2 cellular contexts compared by ENCODE assay signal in the genomic region with DNA sequence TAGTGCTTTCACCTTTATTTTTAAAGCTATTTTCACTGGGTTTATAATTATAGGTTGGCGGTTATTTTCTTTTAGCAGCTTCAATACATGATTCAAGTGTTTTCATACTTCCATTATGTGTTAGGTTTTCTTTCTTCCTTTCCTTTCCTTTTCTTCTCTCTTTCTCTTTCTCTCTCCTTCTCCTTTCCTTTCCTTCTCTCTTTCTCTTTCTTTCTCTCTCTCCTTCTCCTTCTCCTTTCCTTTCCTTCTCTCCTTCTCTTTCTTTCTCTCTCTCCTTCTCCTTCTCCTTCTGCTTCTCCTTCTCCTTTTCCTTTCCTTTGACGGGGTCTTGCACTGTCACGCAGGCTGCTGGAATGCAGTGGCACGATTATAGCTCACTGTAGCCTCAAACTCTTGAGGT.
A peak's percentile ranks its signal among the peaks of the same experiment; 100 is the strongest.
TF ChIP-seq lines count a peak whose summit lies in the region.

No MANE protein-coding gene starts in this region.

TF ChIP-seq in HEK293, 187 proteins besides CTCF, POLR2A, EP300 and RAD21:
- TF ChIP-seq ZNF366 (tag by site-specific recombination; conservative IDR thresholded peaks at IDR 0.05) (peak; percentile 52; the same call in 1 of the 2 replicates), KLF16 (tag by site-specific recombination; IDR thresholded peaks at IDR 0.05) (no peak), PRDM1 (tag by site-specific recombination; IDR thresholded peaks at IDR 0.05) (peak; percentile 98)

TF ChIP-seq in K562, 482 proteins besides CTCF, POLR2A, EP300 and RAD21:
- TF ChIP-seq ZNF232 (CRISPR knock-in tag; IDR thresholded peaks at IDR 0.05), result no peak
- TF ChIP-seq, protein P1, sequence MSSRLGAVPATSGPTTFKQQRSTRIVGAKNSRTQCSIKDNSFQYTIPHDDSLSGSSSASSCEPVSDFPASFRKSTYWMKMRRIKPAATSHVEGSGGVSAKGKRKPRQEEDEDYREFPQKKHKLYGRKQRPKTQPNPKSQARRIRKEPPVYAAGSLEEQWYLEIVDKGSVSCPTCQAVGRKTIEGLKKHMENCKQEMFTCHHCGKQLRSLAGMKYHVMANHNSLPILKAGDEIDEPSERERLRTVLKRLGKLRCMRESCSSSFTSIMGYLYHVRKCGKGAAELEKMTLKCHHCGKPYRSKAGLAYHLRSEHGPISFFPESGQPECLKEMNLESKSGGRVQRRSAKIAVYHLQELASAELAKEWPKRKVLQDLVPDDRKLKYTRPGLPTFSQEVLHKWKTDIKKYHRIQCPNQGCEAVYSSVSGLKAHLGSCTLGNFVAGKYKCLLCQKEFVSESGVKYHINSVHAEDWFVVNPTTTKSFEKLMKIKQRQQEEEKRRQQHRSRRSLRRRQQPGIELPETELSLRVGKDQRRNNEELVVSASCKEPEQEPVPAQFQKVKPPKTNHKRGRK (tag; IDR thresholded peaks at IDR 0.05), result peak; percentile 50; the same call in 1 of the 2 replicates
- TF ChIP-seq, protein P2, sequence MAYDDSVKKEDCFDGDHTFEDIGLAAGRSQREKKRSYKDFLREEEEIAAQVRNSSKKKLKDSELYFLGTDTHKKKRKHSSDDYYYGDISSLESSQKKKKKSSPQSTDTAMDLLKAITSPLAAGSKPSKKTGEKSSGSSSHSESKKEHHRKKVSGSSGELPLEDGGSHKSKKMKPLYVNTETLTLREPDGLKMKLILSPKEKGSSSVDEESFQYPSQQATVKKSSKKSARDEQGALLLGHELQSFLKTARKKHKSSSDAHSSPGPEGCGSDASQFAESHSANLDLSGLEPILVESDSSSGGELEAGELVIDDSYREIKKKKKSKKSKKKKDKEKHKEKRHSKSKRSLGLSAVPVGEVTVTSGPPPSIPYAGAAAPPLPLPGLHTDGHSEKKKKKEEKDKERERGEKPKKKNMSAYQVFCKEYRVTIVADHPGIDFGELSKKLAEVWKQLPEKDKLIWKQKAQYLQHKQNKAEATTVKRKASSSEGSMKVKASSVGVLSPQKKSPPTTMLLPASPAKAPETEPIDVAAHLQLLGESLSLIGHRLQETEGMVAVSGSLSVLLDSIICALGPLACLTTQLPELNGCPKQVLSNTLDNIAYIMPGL (CRISPR knock-in tag; IDR thresholded peaks at IDR 0.05), result no peak
TF ChIP-seq in K562: peak in this region for 1.
